ENCODE assay signal across 21 cellular contexts in the genomic region with DNA sequence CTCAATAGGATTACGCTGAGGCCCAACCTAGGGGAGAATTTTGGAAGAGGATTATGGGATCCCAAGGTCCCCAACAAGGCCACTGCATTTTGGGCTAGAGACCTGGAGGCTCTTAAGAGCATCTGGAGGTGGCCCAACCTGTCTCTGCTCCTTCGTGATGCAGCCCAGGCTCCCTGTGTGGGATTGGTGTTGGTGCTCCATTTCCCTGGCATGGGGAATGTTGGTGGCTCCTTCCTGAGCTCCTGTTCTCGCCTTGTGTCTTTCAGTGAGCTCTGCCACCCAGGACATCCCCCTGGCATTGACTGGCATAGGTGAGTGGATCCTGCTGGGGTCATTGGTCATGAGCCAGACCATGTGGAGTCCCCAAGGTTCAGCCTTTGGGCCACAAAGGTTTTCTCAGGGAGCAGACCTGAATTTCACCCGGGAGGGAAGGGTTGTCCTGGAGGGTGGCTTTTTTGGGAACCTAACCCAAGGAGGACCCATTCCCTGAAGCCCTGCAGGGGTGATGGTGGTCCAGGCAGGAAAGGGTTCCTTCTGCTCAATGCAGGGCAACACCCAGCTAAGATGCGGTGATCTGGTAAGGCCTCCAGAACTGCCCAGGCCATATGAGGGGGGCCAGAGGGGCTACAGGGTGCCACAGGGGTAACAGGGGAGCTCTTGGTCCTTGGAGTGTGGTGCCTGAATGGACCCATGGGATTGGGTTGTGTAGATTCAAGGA.
"Had no signal": no experiment of that assay in that cellular context is flagged by ENCODE, and none has a peak within 500 bp of the region (broad histone marks: within the 10 kb centered on the region; RNA-seq: fewer than 3 reads in every experiment).

No MANE protein-coding gene starts in this region.

- H3K4me3 ChIP-seq: Peyer's patch had no signal

- H3K27me3 ChIP-seq: Peyer's patch had no signal

- H3K36me3 ChIP-seq: Peyer's patch had no signal

- ATAC-seq: activated T-cell treated with anti-CD3 and anti-CD28 coated beads, Interleukin-2, amount 50 U/mL, for 4 hours; T-cell had no signal

- H3K27ac ChIP-seq: Peyer's patch, RWPE1, VCaP had no signal

- H3K9me3 Mint-ChIP-seq: activated naive CD8-positive, alpha-beta T cell treated with anti-CD3 and anti-CD28 coated beads for 36 hours had no signal

- H3K27ac Mint-ChIP-seq: activated CD4-positive, alpha-beta memory T cell treated with anti-CD3 and anti-CD28 coated beads for 36 hours; activated CD4-positive, alpha-beta T cell treated with anti-CD3 and anti-CD28 coated beads, Interleukin-2, amount 10 ng/mL, durations not matched to agents 7 days and 5 days; activated naive CD8-positive, alpha-beta T cell treated with anti-CD3 and anti-CD28 coated beads for 36 hours; T-cell had no signal

- H3K4me3 Mint-ChIP-seq: activated CD4-positive, alpha-beta memory T cell treated with anti-CD3 and anti-CD28 coated beads for 36 hours; activated CD4-positive, alpha-beta T cell treated with anti-CD3 and anti-CD28 coated beads, Interleukin-2, amount 10 ng/mL, durations not matched to agents 7 days and 5 days; activated naive CD8-positive, alpha-beta T cell treated with anti-CD3 and anti-CD28 coated beads for 36 hours; activated T-cell treated with anti-CD3 and anti-CD28 coated beads, Interleukin-2, amount 50 U/mL, for 4 hours; T-cell had no signal

- H3K4me1 ChIP-seq: Peyer's patch had no signal

- H3K36me3 Mint-ChIP-seq: activated CD4-positive, alpha-beta memory T cell treated with anti-CD3 and anti-CD28 coated beads for 36 hours; activated naive CD8-positive, alpha-beta T cell treated with anti-CD3 and anti-CD28 coated beads for 36 hours; T-cell had no signal

- H3K4me1 Mint-ChIP-seq: activated CD4-positive, alpha-beta T cell treated with anti-CD3 and anti-CD28 coated beads, Interleukin-2, amount 10 ng/mL, durations not matched to agents 7 days and 5 days; activated naive CD8-positive, alpha-beta T cell treated with anti-CD3 and anti-CD28 coated beads for 36 hours; T-cell had no signal

- DNase-seq: activated CD4-positive, alpha-beta memory T cell treated with anti-CD3 and anti-CD28 coated beads for 36 hours; activated CD4-positive, alpha-beta T cell treated with anti-CD3 and anti-CD28 coated beads, Interleukin-2, amount 10 ng/mL, durations not matched to agents 7 days and 5 days; activated CD4-positive, CD25-positive, alpha-beta regulatory T cell; activated CD8-positive, alpha-beta memory T cell treated with anti-CD3 and anti-CD28 coated beads for 24 hours; activated naive CD4-positive, alpha-beta T cell treated with Interleukin-2 at 50 U/mL for 16 hours; activated naive CD8-positive, alpha-beta T cell treated with anti-CD3 and anti-CD28 coated beads for 36 hours; activated T-cell treated with anti-CD3 and anti-CD28 coated beads, Interleukin-2, amount 50 U/mL, for 4 hours; caudate nucleus; Kasumi-1; KBM-7; NCI-H1105 treated with DMSO at 0.1 percent for 48 hours; NCI-H1436 treated with DMSO at 0.1 percent for 48 hours; NCI-H187; NCI-H2081; NCI-H446; NCI-H524; Peyer's patch; SIG-M5; T-cell had no signal

- H3K27me3 Mint-ChIP-seq: activated CD4-positive, alpha-beta memory T cell treated with anti-CD3 and anti-CD28 coated beads for 36 hours; activated CD4-positive, alpha-beta T cell treated with anti-CD3 and anti-CD28 coated beads, Interleukin-2, amount 10 ng/mL, durations not matched to agents 7 days and 5 days; activated naive CD8-positive, alpha-beta T cell treated with anti-CD3 and anti-CD28 coated beads for 36 hours; T-cell had no signal
